Comparison of ENCODE assay signal across 8 cellular contexts in the genomic region with DNA sequence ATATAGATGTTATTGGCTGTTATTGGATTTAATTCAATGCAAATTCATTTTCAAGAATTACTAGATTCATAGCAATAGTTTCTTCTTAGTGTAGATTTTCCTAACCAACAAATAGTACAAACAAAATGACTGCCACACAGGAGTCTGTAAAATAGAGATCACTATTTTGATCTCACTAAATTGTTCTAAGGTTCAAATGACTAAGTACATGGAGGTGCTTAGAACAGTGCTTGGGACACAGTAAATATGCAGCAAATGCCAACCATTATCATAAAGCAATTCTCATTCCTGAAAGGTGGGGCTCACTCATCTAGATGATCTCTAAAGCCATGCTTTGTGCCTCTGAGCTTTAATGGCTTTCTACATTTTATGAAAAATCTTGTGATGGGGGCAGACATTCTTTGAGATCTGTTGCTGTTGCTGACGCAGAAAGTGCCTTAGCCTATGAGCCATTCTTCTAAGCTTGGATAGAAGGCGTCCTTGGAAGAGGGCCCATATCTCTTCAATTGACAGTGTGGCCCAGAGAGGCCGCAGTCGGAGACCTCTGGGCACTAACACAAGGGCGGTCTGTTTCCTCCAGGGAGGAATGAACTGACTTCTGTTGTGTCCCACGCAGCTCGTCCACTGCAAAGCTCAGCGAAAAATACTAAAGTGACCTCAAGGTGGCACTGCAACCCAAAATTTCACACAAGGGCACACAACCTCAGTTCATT. TPM values are rescaled to one million over a fixed set of nuclear protein-coding genes. Genes with fewer than 3 reads are reported as not detected.
DNase-seq lines count a peak whose midpoint lies in the region; ATAC-seq and TF ChIP-seq lines count a peak whose summit lies in the region.

No MANE protein-coding gene starts in this region.

- no peaks in the 10 kb centered on the region; a peak in 3 of 22 replicates for H3K9me3 ChIP-seq in BLaER1 treated with 17β-estradiol and CSF1 and Interleukin-3, amounts not matched to agents 10 nM and 100 nM (replicated peaks in 1 of 11)
- H3K9me3 ChIP-seq in adrenal gland (replicated peaks in 1 of 3) (no peaks in the 10 kb centered on the region), prostate gland (no peaks in the 10 kb centered on the region)

- H3K27ac Mint-ChIP-seq in HFFc6, result no peak overlapping the region

- H3K4me2 ChIP-seq in BLaER1 treated with 17β-estradiol and CSF1 and Interleukin-3, amounts not matched to agents 10 nM and 100 nM, result peak overlapping the region; percentile 42 to 96 (median 84)

- no peaks in the 10 kb centered on the region for H3K9me3 Mint-ChIP-seq in HFFc6

- H3K36me3 Mint-ChIP-seq in HFFc6 (ENCODE audit: low read depth), result no peaks in the 10 kb centered on the region

- peak overlapping the region in 10 of 11 experiments; percentile 19 to 97 (median 62); a peak in 15 of 22 replicates for H3K27ac ChIP-seq in BLaER1 treated with 17β-estradiol and CSF1 and Interleukin-3, amounts not matched to agents 10 nM and 100 nM
- H3K27ac ChIP-seq in adrenal gland (peak overlapping the region in 3 of 5 donors; percentile 4 to 56 (median 37)), prostate gland (no peak overlapping the region)

- H3K36me3 ChIP-seq in BLaER1 treated with 17β-estradiol and CSF1 and Interleukin-3, amounts not matched to agents 10 nM and 100 nM, result no peaks in the 10 kb centered on the region
- H3K36me3 ChIP-seq in adrenal gland (replicated peaks in 1 of 2), result no peaks in the 10 kb centered on the region
- no peaks in the 10 kb centered on the region for H3K36me3 ChIP-seq in prostate gland

- TF ChIP-seq POLR2A in adrenal gland (IDR thresholded peaks at IDR 0.05), result no peak
- TF ChIP-seq POLR2A in prostate gland (IDR thresholded peaks at IDR 0.05), result no peak

- intact Hi-C loops in adrenal gland (cut with DNase I) (no loop called here), cardiac septum (cut with DNase I) (loop anchor here (5.0 kb wide), 1 partner anchor 98 kb away; the partner anchor contains the start of gene TLR6), prostate gland (cut with DNase I) (loop anchor here (2.0 kb wide), 2 partner anchors 24 to 98 kb away; partner anchors contain the start of genes TLR10 and TLR6)

- H3K4me3 ChIP-seq in BLaER1 treated with 17β-estradiol and CSF1 and Interleukin-3, amounts not matched to agents 10 nM and 100 nM, result no peak overlapping the region
- H3K4me3 ChIP-seq in adrenal gland (no peak overlapping the region), prostate gland (no peak overlapping the region)

- DNase-seq in HFFc6, result peak; percentile 52
- DNase-seq in T follicular helper cell (ENCODE audit: low read depth), result peak; percentile 46
- peak; percentile 52 to 86 (median 69) for DNase-seq in adrenal gland
- peak; percentile 78 for DNase-seq in cardiac septum (ENCODE audit: low spot score)
- DNase-seq in prostate gland (ENCODE audit: low spot score), result peak; percentile 44

- TF ChIP-seq CTCF in HFFc6 (IDR thresholded peaks at IDR 0.05) (peak; percentile 91), adrenal gland (IDR thresholded peaks at IDR 0.05) (peak; percentile 60 to 84 (median 76)), prostate gland (IDR thresholded peaks at IDR 0.05) (peak; percentile 24 to 69 (median 66))

- H3K27me3 ChIP-seq in BLaER1 treated with 17β-estradiol and CSF1 and Interleukin-3, amounts not matched to agents 10 nM and 100 nM, result no peaks in the 10 kb centered on the region
- H3K27me3 ChIP-seq in adrenal gland (no peaks in the 10 kb centered on the region), prostate gland (replicated peaks; ENCODE audit: insufficient read depth) (no peaks in the 10 kb centered on the region)

- 6 to 8% (median 8%) methylated on average over 6 to 8 of the region's 8 CpGs for WGBS in adrenal gland, 4 donors
- WGBS in prostate gland, result 8% methylated on average over 8 of the region's 8 CpGs

- no peak overlapping the region; the same call in 1 of the 2 replicates for H3K4me3 Mint-ChIP-seq in HFFc6

- H3K4me1 Mint-ChIP-seq in HFFc6 (ENCODE audit: low read depth), result peaks cover 7% of the 10 kb centered on the region

- no peak for ATAC-seq in HG03520 (IDR thresholded peaks at IDR 0.05; ENCODE audit: unreplicated experiment)
- no peak for ATAC-seq in HG03135 (IDR thresholded peaks at IDR 0.05; ENCODE audit: unreplicated experiment)

- H3K27me3 Mint-ChIP-seq in HFFc6 (ENCODE audit: insufficient read depth), result peaks cover 10% of the 10 kb centered on the region; the same call in 1 of the 2 replicates

- H3K4me1 ChIP-seq in BLaER1 treated with 17β-estradiol and CSF1 and Interleukin-3, amounts not matched to agents 10 nM and 100 nM, result peaks cover 65 to 86% (median 75%) of the 10 kb centered on the region in 10 experiments
- H3K4me1 ChIP-seq in adrenal gland (replicated peaks in 1 of 2), result peaks cover 0 to 5% of the 10 kb centered on the region in 2 donors
- no peaks in the 10 kb centered on the region for H3K4me1 ChIP-seq in prostate gland (replicated peaks)

- H3K9ac ChIP-seq in BLaER1 treated with 17β-estradiol and CSF1 and Interleukin-3, amounts not matched to agents 10 nM and 100 nM, result peak overlapping the region in 9 of 11 experiments; percentile 19 to 82 (median 38); a peak in 13 of 22 replicates

- H4K20me1 ChIP-seq in BLaER1 treated with 17β-estradiol and CSF1 and Interleukin-3, amounts not matched to agents 10 nM and 100 nM, result no peaks in the 10 kb centered on the region

RNA-seq across cellular contexts. Expression of gene TLR10, which starts 23.6 kb away (rescaled TPM):
- not detected for total RNA-seq in HFFc6 (2021; fragmentation: NEBNext Ultra II Directional; extraction: Animal tissue kit (Norgen Biotek cat#: 25700))
- under 1 TPM in 5 of 8 donors, not detected in 3; 0.11 to 0.60 (median 0.19) TPM for total RNA-seq in adrenal gland
- polyA plus RNA-seq in adrenal gland, result under 1 TPM; 0.11 to 0.40 (median 0.13) TPM
- total RNA-seq in cardiac septum, result 0.22 TPM
- total RNA-seq in prostate gland, result under 1 TPM; 0.14 to 0.68 TPM

RNA-seq across cellular contexts. Expression of gene TLR1, which starts 45.4 kb away (rescaled TPM):
- total RNA-seq in HFFc6 (2021; fragmentation: NEBNext Ultra II Directional; extraction: Animal tissue kit (Norgen Biotek cat#: 25700)), result under 1 TPM in 2 of 6 experiments, not detected in 4; 0.07 to 0.10 TPM
- total RNA-seq in adrenal gland (10 to 100 TPM; 13.2 to 60.0 (median 16.5) TPM), cardiac septum (4.9 TPM), prostate gland (1 to 10 TPM; 7.4 to 7.8 TPM)
- polyA plus RNA-seq in adrenal gland, result 1 to 10 TPM; 2.5 to 5.9 (median 2.8) TPM

Comparison
In these comparisons a context has a peak if more than half of its experiments do, and no peak if none do; other contexts are left out.
1. H3K27ac ChIP-seq: peak in BLaER1 treated with 17β-estradiol and CSF1 and Interleukin-3, amounts not matched to agents 10 nM and 100 nM (10 of 11) and adrenal gland (3 of 5); none in prostate gland (0 of 2).
2. intact Hi-C loops: an anchor here in cardiac septum (5.0 kb wide) and prostate gland (2.0 kb wide); none called in adrenal gland.
3. Peak in every context shown above with its lines, with median percentiles within 50 percentile points of each other: DNase-seq and CTCF ChIP-seq.